ENCODE assay signal across 8 cellular contexts in the genomic region with DNA sequence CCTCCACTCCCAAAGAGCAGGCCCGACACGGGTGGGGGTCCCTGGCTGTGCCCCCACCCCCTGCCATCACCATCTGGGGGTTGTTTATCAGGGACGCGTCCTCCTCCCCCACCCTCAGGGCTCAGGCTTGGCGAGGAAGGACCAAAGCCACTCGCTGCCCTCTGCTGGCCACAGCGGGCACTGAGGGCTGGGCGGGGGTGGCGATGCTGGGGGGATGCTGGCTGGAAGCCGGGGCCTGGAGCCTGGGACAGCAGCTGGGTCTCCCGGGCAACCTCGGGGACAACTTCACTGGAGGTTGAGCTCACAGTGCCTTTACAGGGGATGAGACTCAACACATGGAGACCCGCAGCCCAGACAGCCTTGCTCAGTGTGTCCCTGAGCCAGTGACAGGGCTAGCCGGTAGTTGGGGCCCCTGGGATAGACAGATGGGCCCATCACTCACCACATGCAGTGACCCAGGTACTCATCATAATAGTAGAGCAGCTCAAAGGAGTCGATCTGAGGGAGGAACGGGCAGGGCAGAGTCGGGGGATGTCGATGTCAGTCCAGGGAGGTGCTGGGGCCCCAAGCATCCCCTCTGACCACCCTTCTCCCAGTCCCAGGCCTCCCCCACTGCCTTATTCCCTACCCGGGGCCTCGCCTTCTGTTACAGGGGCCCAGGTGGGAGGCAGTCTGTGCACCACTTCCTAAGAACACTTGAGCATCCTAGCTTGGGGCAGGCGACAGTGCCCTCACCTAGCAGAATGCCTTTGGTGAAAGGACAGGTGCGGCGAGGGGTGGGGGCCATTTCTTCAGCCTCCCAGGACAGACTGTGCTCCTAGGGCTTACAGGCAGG. TPM values are rescaled to one million over a fixed set of nuclear protein-coding genes. Genes with fewer than 3 reads are reported as not detected.
DNase-seq lines count a peak whose midpoint lies in the region; ATAC-seq, FAIRE-seq and TF ChIP-seq lines count a peak whose summit lies in the region.

No MANE protein-coding gene starts in this region.

- H4K20me1 ChIP-seq in K562 (replicated peaks; ENCODE audit: control insufficient read depth, insufficient read depth, low read length), result peaks cover 20% of the 10 kb centered on the region; the same call in 1 of the 2 replicates

- in situ Hi-C loops in K562 (cut with MboI), result no loop called here

- no peaks in the 10 kb centered on the region for H3K9me3 ChIP-seq in K562 (replicated peaks; ENCODE audit: control insufficient read depth, insufficient read depth, low read depth, low read length)
- H3K9me3 ChIP-seq in small intestine (ENCODE audit: control insufficient read depth, low read depth), result no peaks in the 10 kb centered on the region

- H3K36me3 ChIP-seq in K562 (ENCODE audit: control insufficient read depth, insufficient read depth, low read length) (peaks cover 84% of the 10 kb centered on the region; the same call in 2 of the 3 replicates), small intestine (ENCODE audit: control insufficient read depth in 2 of 2, insufficient read depth in 2 of 2, low read length in 2 of 2) (peaks cover 0 to 4% of the 10 kb centered on the region in 2 donors)

- DNase-seq in AG20443 (ENCODE audit: low spot score) (peak; percentile 90), H54 (ENCODE audit: insufficient read length, low spot score) (peak; percentile 26), T-helper 9 cell (peak; percentile 31), K562 (ENCODE audit: extremely low read depth in 1 of 4, low spot score in 3 of 4) (peak; percentile 61 to 68 (median 66)), iPS-NIHi11 (ENCODE audit: low spot score) (peak; percentile 89), small intestine (peak; percentile 52), epidermal melanocyte (ENCODE audit: insufficient read length, low spot score) (no peak)

- H3K4me3 ChIP-seq in K562, result no peak overlapping the region
- no peak overlapping the region for H3K4me3 ChIP-seq in small intestine (ENCODE audit: low read depth in 1 of 2, low read length in 2 of 2)

- POLR2A ChIA-PET in K562 (lab: Yijun Ruan, JAX), result interaction anchor here (0.9 kb wide), 1 partner anchor 14 kb away, joined by 3 read pairs; no protein-coding TSS in a partner anchor

- intact Hi-C loops in K562 (cut with micrococcal nuclease), result loop anchor here (5.0 kb wide), 1 partner anchor 349 kb away; no protein-coding TSS in a partner anchor

- no peak for TF ChIP-seq EP300 in K562 (IDR thresholded peaks at IDR 0.05; ENCODE audit: low read length)

- ATAC-seq in K562 (peak; percentile 81), HG02610 (IDR thresholded peaks at IDR 0.05; ENCODE audit: unreplicated experiment) (no peak)

- H3K4me2 ChIP-seq in K562 (ENCODE audit: insufficient read depth, low read length), result no peak overlapping the region

- FAIRE-seq in H54 (lab: Jason Lieb, UNC) (no peak), K562 (lab: Jason Lieb, UNC) (peak; percentile 15), small intestine (lab: Jason Lieb, UNC) (no peak)

- no peaks in the 10 kb centered on the region for H3K27me3 ChIP-seq in K562 (ENCODE audit: control insufficient read depth in 2 of 2, insufficient read depth in 2 of 2, low read length in 2 of 2)
- no peaks in the 10 kb centered on the region for H3K27me3 ChIP-seq in small intestine (ENCODE audit: control insufficient read depth in 2 of 2, insufficient read depth in 2 of 2, low read length in 2 of 2)

- 83% methylated on average over 15 of the region's 23 CpGs for WGBS in K562 (ENCODE audit: insufficient coverage, low coverage, missing lambda C conversion rate)
- WGBS in small intestine, 3 donors, result 43 to 54% (median 47%) methylated on average over 22 to 23 of the region's 23 CpGs

- peak; percentile 41 to 60 for TF ChIP-seq RAD21 in K562 (CRISPR knock-in tag; conservative IDR thresholded peaks at IDR 0.05 in 1 of 2, IDR thresholded peaks at IDR 0.05 in 1 of 2)

- H3K9ac ChIP-seq in K562 (ENCODE audit: insufficient read depth in 1 of 2, low read depth in 2 of 2, low read length in 2 of 2), result no peak overlapping the region

- peaks cover 7 to 37% of the 10 kb centered on the region in 2 experiments for H3K4me1 ChIP-seq in K562 (replicated peaks in 1 of 2; ENCODE audit: control insufficient read depth in 2 of 2, insufficient read depth in 2 of 2, low read length in 2 of 2)
- no peaks in the 10 kb centered on the region for H3K4me1 ChIP-seq in small intestine (ENCODE audit: control insufficient read depth in 2 of 2, insufficient read depth in 1 of 2, low read depth in 1 of 2, low read length in 1 of 2)

- BruUV-seq in K562 (replicated peaks; lab: Mats Ljungman, UMichigan), result no TSS peak

- CTCF ChIA-PET in K562 (lab: Yijun Ruan, JAX; ENCODE audit: low intra/inter-chr PET ratio), result interaction anchor here (1.7 kb wide), 1 partner anchor 348 kb away, joined by 4 read pairs; no protein-coding TSS in a partner anchor

- peaks cover 30% of the 10 kb centered on the region for H3K79me2 ChIP-seq in K562 (ENCODE audit: control insufficient read depth, insufficient read depth, low read length)

- TF ChIP-seq POLR2A in H54 (IDR thresholded peaks at IDR 0.05; ENCODE audit: low read depth, low read length) (no peak), K562 (conservative IDR thresholded peaks at IDR 0.05) (no peak)

- H2AFZ ChIP-seq in K562 (ENCODE audit: low read depth, low read length), result no peak overlapping the region

- TF ChIP-seq CTCF in K562 (IDR thresholded peaks at IDR 0.05 in 2 of 3, conservative IDR thresholded peaks at IDR 0.05 in 1 of 3; ENCODE audit: insufficient read depth in 2 of 3, low read depth in 1 of 3, low read length in 3 of 3), result peak; percentile 65 to 78 (median 68)

- H3K9me1 ChIP-seq in K562 (ENCODE audit: control insufficient read depth, insufficient read depth, low read length), result peaks cover 3% of the 10 kb centered on the region

- H3K27ac ChIP-seq in K562 (ENCODE audit: extremely low read depth, low read depth, low read length) (no peak overlapping the region), small intestine (ENCODE audit: low read depth in 1 of 2, low read length in 1 of 2) (no peak overlapping the region)

TF ChIP-seq in K562, 482 proteins besides CTCF, POLR2A, EP300 and RAD21 (continues in another document):
- TF ChIP-seq MCM5 (IDR thresholded peaks at IDR 0.05; ENCODE audit: low read depth) (no peak), MAZ (CRISPR knock-in tag; conservative IDR thresholded peaks at IDR 0.05 in 1 of 2, IDR thresholded peaks at IDR 0.05 in 1 of 2) (peak; percentile 20 to 59; a peak in 2 of 4 replicates), NFYB (IDR thresholded peaks at IDR 0.05; ENCODE audit: extremely low read depth, insufficient read length) (no peak), EGR1 (conservative IDR thresholded peaks at IDR 0.05) (peak; percentile 61), ZNF174 (CRISPR knock-in tag; IDR thresholded peaks at IDR 0.05) (no peak), MTA3 (IDR thresholded peaks at IDR 0.05; ENCODE audit: borderline replicate concordance) (no peak), GTF2A2 (tag; IDR thresholded peaks at IDR 0.05) (no peak)
- TF ChIP-seq, protein P1, sequence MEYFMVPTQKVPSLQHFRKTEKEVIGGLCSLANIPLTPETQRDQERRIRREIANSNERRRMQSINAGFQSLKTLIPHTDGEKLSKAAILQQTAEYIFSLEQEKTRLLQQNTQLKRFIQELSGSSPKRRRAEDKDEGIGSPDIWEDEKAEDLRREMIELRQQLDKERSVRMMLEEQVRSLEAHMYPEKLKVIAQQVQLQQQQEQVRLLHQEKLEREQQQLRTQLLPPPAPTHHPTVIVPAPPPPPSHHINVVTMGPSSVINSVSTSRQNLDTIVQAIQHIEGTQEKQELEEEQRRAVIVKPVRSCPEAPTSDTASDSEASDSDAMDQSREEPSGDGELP (CRISPR knock-in tag; IDR thresholded peaks at IDR 0.05; ENCODE audit: borderline replicate concordance), result peak; percentile 48; the same call in 1 of the 2 replicates

RNA-seq across cellular contexts. Expression of a gene that starts 5.9 kb away (rescaled TPM):
- total RNA-seq in K562 (2011; cell fraction: chromatin; rRNA removed; ENCODE audit: low replicate concordance), result 41.4 and 49.7 TPM in 2 replicates
- total RNA-seq in K562 (2011; cell fraction: nucleolus; rRNA removed), result 19.3 and 20.3 TPM in 2 replicates
- total RNA-seq in K562 (2011; cell fraction: nucleoplasm; rRNA removed), result 29.4 and 47.2 TPM in 2 replicates
- total RNA-seq in K562 (2014; rRNA removed) (7.6 and 8.7 TPM in 2 replicates), K562 (2014; rRNA removed; fragmentation: Illumina TruSeq; extraction: Trizol) (15.5 and 19.8 TPM in 2 replicates), K562 (2015; rRNA removed; fragmentation: Illumina TruSeq; extraction: Trizol) (16.7 and 17.4 TPM in 2 replicates), K562 (2021) (6.3 and 6.5 TPM in 2 replicates)
- polyA plus RNA-seq in K562 (2011; rRNA removed) (16.9 and 18.2 TPM in 2 replicates), K562 (2014; fragmentation: Illumina TruSeq; extraction: Trizol) (20.8 and 24.4 TPM in 2 replicates), K562 (2014; fragmentation: Nextera tagmentation; extraction: Ambion mirVana) (1 to 10 TPM; 2.8 to 3.8 TPM), K562 (2014; rRNA removed) (15.6 and 30.6 TPM in 2 replicates), small intestine (100 to 1,000 TPM; 127 to 288 (median 183) TPM)
- polyA plus RNA-seq in K562 (2011; cell fraction: cytosol; rRNA removed), result 2.6 and 3.5 TPM in 2 replicates
- polyA plus RNA-seq in K562 (2011; cell fraction: nucleus; rRNA removed), result 11.0 and 16.7 TPM in 2 replicates
- 6.4 and 11.6 TPM in 2 replicates for polyA plus RNA-seq in K562 (2012)
- 6.1 and 7.6 TPM in 2 replicates for polyA minus RNA-seq in K562 (2011; rRNA and poly(A)+ RNA removed)
- 0.73 and 1.2 TPM in 2 replicates for polyA minus RNA-seq in K562 (2011; cell fraction: cytosol; rRNA and poly(A)+ RNA removed)
- polyA minus RNA-seq in K562 (2011; cell fraction: nucleus; rRNA and poly(A)+ RNA removed), result 3.6 and 6.1 TPM in 2 replicates

RNA-seq across cellular contexts. Expression of a gene that starts 18.5 kb away (rescaled TPM):
- 161 and 267 TPM in 2 replicates for total RNA-seq in K562 (2011; cell fraction: chromatin; rRNA removed; ENCODE audit: low replicate concordance)
- 171 and 189 TPM in 2 replicates for total RNA-seq in K562 (2011; cell fraction: nucleolus; rRNA removed)
- total RNA-seq in K562 (2011; cell fraction: nucleoplasm; rRNA removed), result 182 and 254 TPM in 2 replicates
- 25.8 and 32.5 TPM in 2 replicates for total RNA-seq in K562 (2014; rRNA removed)
- total RNA-seq in K562 (2014; rRNA removed; fragmentation: Illumina TruSeq; extraction: Trizol), result 22.3 and 24.8 TPM in 2 replicates
- 34.8 and 39.3 TPM in 2 replicates for total RNA-seq in K562 (2015; rRNA removed; fragmentation: Illumina TruSeq; extraction: Trizol)
- 51.6 and 53.3 TPM in 2 replicates for total RNA-seq in K562 (2021)
- 46.0 and 47.3 TPM in 2 replicates for polyA plus RNA-seq in K562 (2011; rRNA removed)
- polyA plus RNA-seq in K562 (2011; cell fraction: cytosol; rRNA removed), result 70.0 and 134 TPM in 2 replicates
- polyA plus RNA-seq in K562 (2011; cell fraction: nucleus; rRNA removed), result 68.6 and 106 TPM in 2 replicates
- polyA plus RNA-seq in K562 (2012), result 36.7 and 38.9 TPM in 2 replicates
- polyA plus RNA-seq in K562 (2014; fragmentation: Illumina TruSeq; extraction: Trizol), result 42.6 and 49.8 TPM in 2 replicates
- polyA plus RNA-seq in K562 (2014; fragmentation: Nextera tagmentation; extraction: Ambion mirVana), result under 1 TPM; 0.71 to 0.77 TPM
- polyA plus RNA-seq in K562 (2014; rRNA removed), result 47.5 and 60.1 TPM in 2 replicates
- polyA minus RNA-seq in K562 (2011; rRNA and poly(A)+ RNA removed), result 60.0 and 111 TPM in 2 replicates
- polyA minus RNA-seq in K562 (2011; cell fraction: cytosol; rRNA and poly(A)+ RNA removed), result 26.9 and 47.0 TPM in 2 replicates
- polyA minus RNA-seq in K562 (2011; cell fraction: nucleus; rRNA and poly(A)+ RNA removed), result 38.7 and 49.0 TPM in 2 replicates
- polyA plus RNA-seq in small intestine, result 10 to 100 TPM in 1 of 3 donors, 1 to 10 TPM in 2; 5.8 to 43.7 (median 7.8) TPM

Comparison
In these comparisons a context has a peak if more than half of its experiments do, and no peak if none do; other contexts are left out.
1. RNA of a gene that starts 5.9 kb away (polyA plus RNA-seq): 127 to 288 TPM in small intestine; 2.6 to 30.6 TPM in K562; every median in the first group is over 4 times any median in the second.